ENCODE assay signal across 27 cellular contexts in genomic region chr18:35754464-35754863, GRCh38.
"Had no signal": no experiment of that assay in that cellular context is flagged by ENCODE, and none has a peak within 500 bp of the region (broad histone marks: within the 10 kb centered on the region; RNA-seq: fewer than 3 reads in every experiment).

No MANE protein-coding gene starts in this region.

- H3K4me3 Mint-ChIP-seq: activated CD4-positive, alpha-beta memory T cell treated with anti-CD3 and anti-CD28 coated beads for 36 hours; activated CD4-positive, alpha-beta T cell treated with anti-CD3 and anti-CD28 coated beads for 36 hours; activated CD4-positive, alpha-beta T cell treated with anti-CD3 and anti-CD28 coated beads, Interleukin-2, amount 10 ng/mL, durations not matched to agents 24 days and 14 days; activated CD8-positive, alpha-beta memory T cell treated with anti-CD3 and anti-CD28 coated beads, Interleukin-2, amount 10 ng/mL, durations not matched to agents 7 days and 5 days; activated CD8-positive, alpha-beta T cell treated with anti-CD3 and anti-CD28 coated beads, Interleukin-2, amount 10 ng/mL, durations not matched to agents 7 days and 5 days; activated naive CD4-positive, alpha-beta T cell treated with anti-CD3 and anti-CD28 coated beads, Interleukin-2, amount 10 ng/mL, durations not matched to agents 7 days and 5 days; activated naive CD8-positive, alpha-beta T cell treated with anti-CD3 and anti-CD28 coated beads, Interleukin-2, amount 10 ng/mL, durations not matched to agents 7 days and 5 days; activated T-helper 1 cell treated with anti-CD3 and anti-CD28 coated beads, Interleukin-12 subunit alpha, Interleukin-12 subunit beta, Interleukin-2, Interleukin-4 antibody, amounts not matched to agents 30 ng/mL and 10 ng/mL and 1 ng/mL, durations not matched to agents 14 hours and 24 hours and 36 hours; central memory CD8-positive, alpha-beta T cell; dendritic cell treated with granulocyte-macrophage colony-stimulating factor and Interleukin-4, amounts not matched to agents 40 ng/mL and 50 ng/mL, for 4 days; endodermal cell had no signal

- DNase-seq: activated CD4-positive, alpha-beta memory T cell treated with anti-CD3 and anti-CD28 coated beads for 36 hours; activated CD4-positive, alpha-beta T cell treated with anti-CD3 and anti-CD28 coated beads for 36 hours; activated CD4-positive, alpha-beta T cell treated with anti-CD3 and anti-CD28 coated beads, Interleukin-2, amount 10 ng/mL, durations not matched to agents 24 days and 14 days; activated CD4-positive, CD25-positive, alpha-beta regulatory T cell; activated CD4-positive, CD25-positive, alpha-beta regulatory T cell treated with anti-CD3 and anti-CD28 coated beads, Interleukin-2, amount 50 U/mL, for 72 hours; activated CD8-positive, alpha-beta memory T cell treated with anti-CD3 and anti-CD28 coated beads, Interleukin-2, amount 10 ng/mL, durations not matched to agents 7 days and 5 days; activated CD8-positive, alpha-beta memory T cell treated with anti-CD3 and anti-CD28 coated beads, Interleukin-2, amount 50 U/mL, for 4 hours; activated CD8-positive, alpha-beta T cell treated with anti-CD3 and anti-CD28 coated beads, Interleukin-2, amount 10 ng/mL, durations not matched to agents 7 days and 5 days; activated gamma-delta T cell; activated naive CD4-positive, alpha-beta T cell; activated naive CD4-positive, alpha-beta T cell treated with anti-CD3 and anti-CD28 coated beads, Interleukin-2, amount 10 ng/mL, durations not matched to agents 7 days and 5 days; activated naive CD8-positive, alpha-beta T cell treated with anti-CD3 and anti-CD28 coated beads, Interleukin-2, amount 10 ng/mL, durations not matched to agents 7 days and 5 days; activated T-cell treated with anti-CD3 and anti-CD28 coated beads, Interleukin-2, amount 50 U/mL, for 1 hour; activated T-cell treated with anti-CD3 and anti-CD28 coated beads, Interleukin-2, amount 50 U/mL, for 48 hours; brain microvascular endothelial cell; dorsolateral prefrontal cortex; effector memory CD4-positive, alpha-beta T cell; endodermal cell; foreskin keratinocyte; gastrocnemius medialis; glutamatergic neuron; T-helper 2 cell had no signal

- H3K27me3 ChIP-seq: brain microvascular endothelial cell, dorsolateral prefrontal cortex, gastrocnemius medialis had no signal

- H3K4me1 ChIP-seq: foreskin keratinocyte, gastrocnemius medialis had no signal

- H3K36me3 Mint-ChIP-seq: activated CD4-positive, alpha-beta memory T cell treated with anti-CD3 and anti-CD28 coated beads for 36 hours; activated CD8-positive, alpha-beta memory T cell treated with anti-CD3 and anti-CD28 coated beads, Interleukin-2, amount 10 ng/mL, durations not matched to agents 7 days and 5 days; activated naive CD4-positive, alpha-beta T cell treated with anti-CD3 and anti-CD28 coated beads, Interleukin-2, amount 10 ng/mL, durations not matched to agents 7 days and 5 days; activated naive CD4-positive, alpha-beta T cell treated with anti-CD3 and anti-CD28 coated beads, Interleukin-2, amount 50 U/mL, for 72 hours; activated naive CD8-positive, alpha-beta T cell treated with anti-CD3 and anti-CD28 coated beads, Interleukin-2, amount 10 ng/mL, durations not matched to agents 7 days and 5 days had no signal

- H3K27ac ChIP-seq: brain microvascular endothelial cell, coronary artery, dorsolateral prefrontal cortex, foreskin keratinocyte, gastrocnemius medialis had no signal

- H3K4me3 ChIP-seq: coronary artery, dorsolateral prefrontal cortex, gastrocnemius medialis had no signal

- H3K27ac Mint-ChIP-seq: activated CD4-positive, alpha-beta memory T cell treated with anti-CD3 and anti-CD28 coated beads for 36 hours; activated CD4-positive, alpha-beta T cell treated with anti-CD3 and anti-CD28 coated beads for 36 hours; activated CD4-positive, alpha-beta T cell treated with anti-CD3 and anti-CD28 coated beads, Interleukin-2, amount 10 ng/mL, durations not matched to agents 24 days and 14 days; activated CD8-positive, alpha-beta memory T cell treated with anti-CD3 and anti-CD28 coated beads, Interleukin-2, amount 10 ng/mL, durations not matched to agents 7 days and 5 days; activated CD8-positive, alpha-beta T cell treated with anti-CD3 and anti-CD28 coated beads, Interleukin-2, amount 10 ng/mL, durations not matched to agents 7 days and 5 days; activated naive CD4-positive, alpha-beta T cell treated with anti-CD3 and anti-CD28 coated beads, Interleukin-2, amount 10 ng/mL, durations not matched to agents 7 days and 5 days; activated naive CD4-positive, alpha-beta T cell treated with anti-CD3 and anti-CD28 coated beads, Interleukin-2, amount 50 U/mL, for 72 hours; activated naive CD8-positive, alpha-beta T cell treated with anti-CD3 and anti-CD28 coated beads, Interleukin-2, amount 10 ng/mL, durations not matched to agents 7 days and 5 days; activated T-helper 1 cell treated with anti-CD3 and anti-CD28 coated beads, Interleukin-12 subunit alpha, Interleukin-12 subunit beta, Interleukin-2, Interleukin-4 antibody, amounts not matched to agents 30 ng/mL and 10 ng/mL and 1 ng/mL, durations not matched to agents 14 hours and 24 hours and 36 hours; dendritic cell treated with granulocyte-macrophage colony-stimulating factor and Interleukin-4, amounts not matched to agents 40 ng/mL and 50 ng/mL, for 4 days; endodermal cell had no signal

- ATAC-seq: activated CD4-positive, alpha-beta T cell treated with anti-CD3 and anti-CD28 coated beads for 36 hours; activated CD8-positive, alpha-beta memory T cell treated with anti-CD3 and anti-CD28 coated beads, Interleukin-2, amount 10 ng/mL, durations not matched to agents 7 days and 5 days; activated CD8-positive, alpha-beta T cell treated with anti-CD3 and anti-CD28 coated beads, Interleukin-2, amount 10 ng/mL, durations not matched to agents 7 days and 5 days; activated naive CD4-positive, alpha-beta T cell treated with anti-CD3 and anti-CD28 coated beads, Interleukin-2, amount 50 U/mL, for 72 hours; foreskin keratinocyte; gastrocnemius medialis had no signal

- H3K36me3 ChIP-seq: brain microvascular endothelial cell, gastrocnemius medialis had no signal

- H3K9me3 Mint-ChIP-seq: activated CD4-positive, alpha-beta memory T cell treated with anti-CD3 and anti-CD28 coated beads for 36 hours; activated CD4-positive, alpha-beta T cell treated with anti-CD3 and anti-CD28 coated beads, Interleukin-2, amount 10 ng/mL, durations not matched to agents 24 days and 14 days; activated naive CD4-positive, alpha-beta T cell treated with anti-CD3 and anti-CD28 coated beads, Interleukin-2, amount 10 ng/mL, durations not matched to agents 7 days and 5 days; activated naive CD4-positive, alpha-beta T cell treated with anti-CD3 and anti-CD28 coated beads, Interleukin-2, amount 50 U/mL, for 72 hours; activated naive CD8-positive, alpha-beta T cell treated with anti-CD3 and anti-CD28 coated beads, Interleukin-2, amount 10 ng/mL, durations not matched to agents 7 days and 5 days; activated T-helper 1 cell treated with anti-CD3 and anti-CD28 coated beads, Interleukin-12 subunit alpha, Interleukin-12 subunit beta, Interleukin-2, Interleukin-4 antibody, amounts not matched to agents 30 ng/mL and 10 ng/mL and 1 ng/mL, durations not matched to agents 14 hours and 24 hours and 36 hours; central memory CD8-positive, alpha-beta T cell; dendritic cell treated with granulocyte-macrophage colony-stimulating factor and Interleukin-4, amounts not matched to agents 40 ng/mL and 50 ng/mL, for 4 days had no signal

- H3K4me1 Mint-ChIP-seq: activated CD4-positive, alpha-beta T cell treated with anti-CD3 and anti-CD28 coated beads for 36 hours; activated CD4-positive, alpha-beta T cell treated with anti-CD3 and anti-CD28 coated beads, Interleukin-2, amount 10 ng/mL, durations not matched to agents 24 days and 14 days; activated CD8-positive, alpha-beta memory T cell treated with anti-CD3 and anti-CD28 coated beads, Interleukin-2, amount 10 ng/mL, durations not matched to agents 7 days and 5 days; activated naive CD4-positive, alpha-beta T cell treated with anti-CD3 and anti-CD28 coated beads, Interleukin-2, amount 10 ng/mL, durations not matched to agents 7 days and 5 days; activated naive CD8-positive, alpha-beta T cell treated with anti-CD3 and anti-CD28 coated beads, Interleukin-2, amount 10 ng/mL, durations not matched to agents 7 days and 5 days; central memory CD8-positive, alpha-beta T cell had no signal

- H3K9me3 ChIP-seq: gastrocnemius medialis had no signal
